17 cellular contexts compared by ENCODE assay signal in genomic region chr11:121570453-121570852, GRCh38.
"Had no signal": no experiment of that assay in that cellular context is flagged by ENCODE, and none has a peak within 500 bp of the region (broad histone marks: within the 10 kb centered on the region; RNA-seq: fewer than 3 reads in every experiment).

No MANE protein-coding gene starts in this region.

- H3K9me3 Mint-ChIP-seq: activated CD4-positive, alpha-beta T cell treated with anti-CD3 and anti-CD28 coated beads, Interleukin-2, amount 10 ng/mL, durations not matched to agents 7 days and 5 days; activated naive CD4-positive, alpha-beta T cell treated with anti-CD3 and anti-CD28 coated beads, Interleukin-2, amount 50 U/mL, for 72 hours; activated T-cell treated with anti-CD3 and anti-CD28 coated beads, Interleukin-2, amount 50 U/mL, for 72 hours; natural killer cell had no signal

- DNase-seq: activated CD4-positive, alpha-beta T cell treated with anti-CD3 and anti-CD28 coated beads, Interleukin-2, amount 10 ng/mL, durations not matched to agents 7 days and 5 days; activated CD8-positive, alpha-beta memory T cell treated with anti-CD3 and anti-CD28 coated beads, Interleukin-2, amount 50 U/mL, for 48 hours; activated gamma-delta T cell; activated T-cell treated with anti-CD3 and anti-CD28 coated beads, Interleukin-2, amount 50 U/mL, for 72 hours; dorsolateral prefrontal cortex; endodermal cell; left cardiac atrium; mucosa of descending colon; natural killer cell; stimulated activated CD4-positive, alpha-beta T cell treated with anti-CD3 and anti-CD28 coated beads, Interleukin-15, amount 100 ng/mL, for 24 hours; stimulated activated CD4-positive, alpha-beta T cell treated with anti-CD3 and anti-CD28 coated beads, Interleukin-4, amount 100 ng/mL, for 24 hours; stimulated activated naive CD4-positive, alpha-beta T cell treated with Interleukin-2 at 50 U/mL for 16 hours; trophoblast cell had no signal

- FAIRE-seq: TTC549 had no signal

- H3K27me3 ChIP-seq: dorsolateral prefrontal cortex, neutrophil had no signal

- H3K27ac Mint-ChIP-seq: activated CD4-positive, alpha-beta T cell treated with anti-CD3 and anti-CD28 coated beads, Interleukin-2, amount 10 ng/mL, durations not matched to agents 7 days and 5 days; activated T-cell treated with anti-CD3 and anti-CD28 coated beads, Interleukin-2, amount 50 U/mL, for 72 hours; endodermal cell had no signal

- H3K4me1 Mint-ChIP-seq: activated CD4-positive, alpha-beta T cell treated with anti-CD3 and anti-CD28 coated beads, Interleukin-2, amount 10 ng/mL, durations not matched to agents 7 days and 5 days had no signal

- H3K9me3 ChIP-seq: mucosa of descending colon had no signal

- H3K27me3 Mint-ChIP-seq: activated CD4-positive, alpha-beta T cell treated with anti-CD3 and anti-CD28 coated beads, Interleukin-2, amount 10 ng/mL, durations not matched to agents 7 days and 5 days had no signal

- H3K27ac ChIP-seq: neutrophil, skin epidermis had no signal

- ATAC-seq: activated naive CD4-positive, alpha-beta T cell treated with anti-CD3 and anti-CD28 coated beads, Interleukin-2, amount 50 U/mL, for 72 hours; activated T-cell treated with anti-CD3 and anti-CD28 coated beads, Interleukin-2, amount 50 U/mL, for 72 hours; left cardiac atrium; natural killer cell had no signal

- H3K4me3 Mint-ChIP-seq: activated CD4-positive, alpha-beta T cell treated with anti-CD3 and anti-CD28 coated beads, Interleukin-2, amount 10 ng/mL, durations not matched to agents 7 days and 5 days; activated T-cell treated with anti-CD3 and anti-CD28 coated beads, Interleukin-2, amount 50 U/mL, for 72 hours; endodermal cell; natural killer cell had no signal

- H3K4me3 ChIP-seq: dorsolateral prefrontal cortex, mucosa of descending colon, skin epidermis had no signal
